ENCODE assay signal across 8 cellular contexts in genomic region chr1:210232524-210233215, GRCh38. TPM values are rescaled to one million over a fixed set of nuclear protein-coding genes. Genes with fewer than 3 reads are reported as not detected.
DNase-seq lines count a peak whose midpoint lies in the region; ATAC-seq and TF ChIP-seq lines count a peak whose summit lies in the region.

Gene SERTAD4 (plus strand): TSS chr1:210232796. CDS start chr1:210237961, 5,165 bp downstream.

- H3K9ac ChIP-seq in colonic mucosa (ENCODE audit: low read depth in 2 of 2, low read length in 2 of 2) = peak within 1 kb of the TSS; percentile 15 to 72

- H3K9me3 ChIP-seq in colonic mucosa (no peaks in the 10 kb centered on the region), left lung (no peaks in the 10 kb centered on the region)

- CTCF ChIA-PET in activated CD4-positive, alpha-beta T cell treated with anti-CD3 and anti-CD28 coated beads for 36 hours (lab: Charles Lee) = interaction anchor here (0.6 to 1.3 kb wide), 2 partner anchors 23 to 60 kb away, joined by 3 to 5 read pairs; no protein-coding TSS in a partner anchor

- H3K36me3 Mint-ChIP-seq in activated CD4-positive, alpha-beta T cell treated with anti-CD3 and anti-CD28 coated beads for 36 hours (ENCODE audit: low read depth) = no peaks in the 10 kb centered on the region

- intact Hi-C loops in activated CD4-positive, alpha-beta T cell treated with anti-CD3 and anti-CD28 coated beads for 36 hours (cut with DNase I, micrococcal nuclease) = no loop called here
- intact Hi-C loops in colonic mucosa (cut with DNase I) = no loop called here
- intact Hi-C loops in left lung (cut with DNase I) = no loop called here

- H3K36me3 ChIP-seq in colonic mucosa (no peaks in the 10 kb centered on the region), left lung (no peaks in the 10 kb centered on the region)

- peak within 1 kb of the TSS; percentile 25 for H3K4me3 Mint-ChIP-seq in activated CD4-positive, alpha-beta T cell treated with anti-CD3 and anti-CD28 coated beads for 36 hours
- peak within 1 kb of the TSS; percentile 64 to 77 for H3K4me3 Mint-ChIP-seq in stimulated activated naive CD8-positive, alpha-beta T cell treated with anti-CD3 and anti-CD28 coated beads, Interleukin-15, amount 100 ng/mL, for 72 hours

- no peaks in the 10 kb centered on the region for H3K9me3 Mint-ChIP-seq in activated CD4-positive, alpha-beta T cell treated with anti-CD3 and anti-CD28 coated beads for 36 hours (ENCODE audit: low read depth)
- H3K9me3 Mint-ChIP-seq in stimulated activated naive CD8-positive, alpha-beta T cell treated with anti-CD3 and anti-CD28 coated beads, Interleukin-15, amount 100 ng/mL, for 72 hours = no peaks in the 10 kb centered on the region

- H3K4me1 ChIP-seq in colonic mucosa (no peaks in the 10 kb centered on the region), left lung (peaks cover 0 to 10% of the 10 kb centered on the region in 2 donors)

- peak within 1 kb of the TSS; percentile 51 for H3K4me3 ChIP-seq in colonic mucosa
- peak within 1 kb of the TSS; percentile 49 for H3K4me3 ChIP-seq in left lung

- H3K27ac ChIP-seq in colonic mucosa = peak within 1 kb of the TSS; percentile 70
- H3K27ac ChIP-seq in left lung = peak within 1 kb of the TSS; percentile 72 to 77

- H3K27me3 ChIP-seq in colonic mucosa (peaks cover 6% of the 10 kb centered on the region), left lung (peaks cover 3 to 70% of the 10 kb centered on the region in 2 donors)

- H3K4me1 Mint-ChIP-seq in activated CD4-positive, alpha-beta T cell treated with anti-CD3 and anti-CD28 coated beads for 36 hours = peaks cover 10% of the 10 kb centered on the region
- peaks cover 8% of the 10 kb centered on the region for H3K4me1 Mint-ChIP-seq in stimulated activated naive CD8-positive, alpha-beta T cell treated with anti-CD3 and anti-CD28 coated beads, Interleukin-15, amount 100 ng/mL, for 72 hours

- peak; percentile 11 for DNase-seq in activated CD4-positive, alpha-beta T cell treated with anti-CD3 and anti-CD28 coated beads for 36 hours
- no peak for DNase-seq in activated CD4-positive, alpha-beta T cell treated with anti-CD3 and anti-CD28 coated beads, Interleukin-2, amount 50 U/mL, for 1 hour
- DNase-seq in NCI-H774 (lab: John Stamatoyannopoulos, UW) (peak; percentile 19), colonic mucosa (peak; percentile 54), left lung (peak; percentile 49 to 79), activated gamma-delta T cell (lab: John Stamatoyannopoulos, UW) (no peak)
- no peak for DNase-seq in stimulated activated naive CD8-positive, alpha-beta T cell treated with anti-CD3 and anti-CD28 coated beads, Interleukin-15, amount 100 ng/mL, for 72 hours

- H3K27ac Mint-ChIP-seq in activated CD4-positive, alpha-beta T cell treated with anti-CD3 and anti-CD28 coated beads for 36 hours = no peak within 1 kb of the TSS
- peak within 1 kb of the TSS in 1 of 2 donors; percentile 67 for H3K27ac Mint-ChIP-seq in stimulated activated naive CD8-positive, alpha-beta T cell treated with anti-CD3 and anti-CD28 coated beads, Interleukin-15, amount 100 ng/mL, for 72 hours

- POLR2A ChIA-PET in activated CD4-positive, alpha-beta T cell treated with anti-CD3 and anti-CD28 coated beads for 36 hours (lab: Charles Lee) = no interaction called here

- ATAC-seq in activated CD4-positive, alpha-beta T cell treated with anti-CD3 and anti-CD28 coated beads for 36 hours = peak; percentile 30
- ATAC-seq in left lung (peak; percentile 39), GM19397 (IDR thresholded peaks at IDR 0.05; ENCODE audit: unreplicated experiment) (no peak)
- ATAC-seq in stimulated activated naive CD8-positive, alpha-beta T cell treated with anti-CD3 and anti-CD28 coated beads, Interleukin-15, amount 100 ng/mL, for 72 hours = peak; percentile 38

- peaks cover 49% of the 10 kb centered on the region for H3K27me3 Mint-ChIP-seq in activated CD4-positive, alpha-beta T cell treated with anti-CD3 and anti-CD28 coated beads for 36 hours
- H3K27me3 Mint-ChIP-seq in stimulated activated naive CD8-positive, alpha-beta T cell treated with anti-CD3 and anti-CD28 coated beads, Interleukin-15, amount 100 ng/mL, for 72 hours = peaks cover 54% of the 10 kb centered on the region

- TF ChIP-seq CTCF in colonic mucosa (IDR thresholded peaks at IDR 0.05) (no peak), left lung (IDR thresholded peaks at IDR 0.05) (no peak)

RNA-seq across cellular contexts. Expression of gene SERTAD4, which starts in this region (rescaled TPM):
- total RNA-seq in activated CD4-positive, alpha-beta T cell treated with anti-CD3 and anti-CD28 coated beads for 36 hours = not detected
- total RNA-seq in colonic mucosa = 1 to 10 TPM; 4.2 to 4.6 TPM
- 1 to 10 TPM; 5.0 to 7.5 TPM for total RNA-seq in left lung

Comparison
In these comparisons a context has a peak if more than half of its experiments do, and no peak if none do; other contexts are left out.
1. RNA of gene SERTAD4 (total RNA-seq): 5.0 to 7.5 TPM in left lung and 4.2 to 4.6 TPM in colonic mucosa; not detected in activated CD4-positive, alpha-beta T cell treated with anti-CD3 and anti-CD28 coated beads for 36 hours; every median in the first group is over 4 times any median in the second.
2. Peak in DNase-seq and ATAC-seq in activated CD4-positive, alpha-beta T cell treated with anti-CD3 and anti-CD28 coated beads for 36 hours; RNA of the gene not detected or under 1 TPM.
3. DNase-seq: peak in NCI-H774 (single experiment), colonic mucosa (single experiment) and left lung (2 of 2); none in activated CD4-positive, alpha-beta T cell treated with anti-CD3 and anti-CD28 coated beads, Interleukin-2, amount 50 U/mL, for 1 hour (single experiment), stimulated activated naive CD8-positive, alpha-beta T cell treated with anti-CD3 and anti-CD28 coated beads, Interleukin-15, amount 100 ng/mL, for 72 hours (0 of 2) and activated gamma-delta T cell (single experiment).